In the genomic region with DNA sequence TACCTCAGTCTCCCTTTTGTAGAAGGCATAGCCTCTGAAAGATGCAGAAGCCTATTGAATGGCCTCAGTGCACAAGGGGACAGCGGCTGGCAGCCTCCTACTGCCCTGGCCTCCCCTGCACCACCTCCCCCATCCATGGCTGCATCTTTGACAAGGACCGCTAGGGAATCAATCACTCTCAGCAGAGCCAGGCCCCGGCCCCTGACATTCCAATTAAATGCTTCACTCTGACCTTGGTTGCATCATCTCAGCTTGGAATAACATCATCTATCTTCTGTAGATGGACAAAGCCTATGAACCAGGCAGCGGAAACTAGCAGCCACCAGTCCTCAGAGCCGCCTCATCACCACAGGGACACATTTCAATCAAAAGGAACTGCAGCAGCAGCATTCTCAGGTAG, we compare ENCODE assay signal across 2 cellular contexts.
TF ChIP-seq lines count a peak whose summit lies in the region.

No MANE protein-coding gene starts in this region.

TF ChIP-seq in GM23338, 12 proteins besides CTCF, POLR2A, EP300 and RAD21:
- TF ChIP-seq STAT1 (IDR thresholded peaks at IDR 0.05; ENCODE audit: unreplicated experiment): no peak
TF ChIP-seq in GM23338: peak in this region for 0.

TF ChIP-seq in neural cell, 6 proteins besides CTCF, POLR2A, EP300 and RAD21:
- TF ChIP-seq POLR2AphosphoS5 (IDR thresholded peaks at IDR 0.05) (no peak), TAF1 (IDR thresholded peaks at IDR 0.05; ENCODE audit: low read depth) (no peak), MXI1 (conservative IDR thresholded peaks at IDR 0.05; ENCODE audit: poor library complexity, severe bottlenecking) (no peak), SMC3 (conservative IDR thresholded peaks at IDR 0.05; ENCODE audit: poor library complexity) (no peak), EZH2 (IDR thresholded peaks at IDR 0.05; ENCODE audit: borderline replicate concordance, insufficient read depth, low read length, poor library complexity, severe bottlenecking) (no peak)
- TF ChIP-seq, protein P1, sequence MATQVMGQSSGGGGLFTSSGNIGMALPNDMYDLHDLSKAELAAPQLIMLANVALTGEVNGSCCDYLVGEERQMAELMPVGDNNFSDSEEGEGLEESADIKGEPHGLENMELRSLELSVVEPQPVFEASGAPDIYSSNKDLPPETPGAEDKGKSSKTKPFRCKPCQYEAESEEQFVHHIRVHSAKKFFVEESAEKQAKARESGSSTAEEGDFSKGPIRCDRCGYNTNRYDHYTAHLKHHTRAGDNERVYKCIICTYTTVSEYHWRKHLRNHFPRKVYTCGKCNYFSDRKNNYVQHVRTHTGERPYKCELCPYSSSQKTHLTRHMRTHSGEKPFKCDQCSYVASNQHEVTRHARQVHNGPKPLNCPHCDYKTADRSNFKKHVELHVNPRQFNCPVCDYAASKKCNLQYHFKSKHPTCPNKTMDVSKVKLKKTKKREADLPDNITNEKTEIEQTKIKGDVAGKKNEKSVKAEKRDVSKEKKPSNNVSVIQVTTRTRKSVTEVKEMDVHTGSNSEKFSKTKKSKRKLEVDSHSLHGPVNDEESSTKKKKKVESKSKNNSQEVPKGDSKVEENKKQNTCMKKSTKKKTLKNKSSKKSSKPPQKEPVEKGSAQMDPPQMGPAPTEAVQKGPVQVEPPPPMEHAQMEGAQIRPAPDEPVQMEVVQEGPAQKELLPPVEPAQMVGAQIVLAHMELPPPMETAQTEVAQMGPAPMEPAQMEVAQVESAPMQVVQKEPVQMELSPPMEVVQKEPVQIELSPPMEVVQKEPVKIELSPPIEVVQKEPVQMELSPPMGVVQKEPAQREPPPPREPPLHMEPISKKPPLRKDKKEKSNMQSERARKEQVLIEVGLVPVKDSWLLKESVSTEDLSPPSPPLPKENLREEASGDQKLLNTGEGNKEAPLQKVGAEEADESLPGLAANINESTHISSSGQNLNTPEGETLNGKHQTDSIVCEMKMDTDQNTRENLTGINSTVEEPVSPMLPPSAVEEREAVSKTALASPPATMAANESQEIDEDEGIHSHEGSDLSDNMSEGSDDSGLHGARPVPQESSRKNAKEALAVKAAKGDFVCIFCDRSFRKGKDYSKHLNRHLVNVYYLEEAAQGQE (IDR thresholded peaks at IDR 0.05; ENCODE audit: borderline replicate concordance): no peak
